In genomic region chr20:63692436-63693078, GRCh38 we compare ENCODE assay signal across 11 cellular contexts. TPM values are rescaled to one million over a fixed set of nuclear protein-coding genes. Genes with fewer than 3 reads are reported as not detected.
DNase-seq lines count a peak whose midpoint lies in the region; ATAC-seq and TF ChIP-seq lines count a peak whose summit lies in the region.
"Had no signal": no experiment of that assay in that cellular context is flagged by ENCODE, and none has a peak within 500 bp of the region (broad histone marks: within the 10 kb centered on the region; RNA-seq: fewer than 3 reads in every experiment).

No MANE protein-coding gene starts in this region.

- CTCF ChIA-PET in activated CD4-positive, alpha-beta T cell treated with anti-CD3 and anti-CD28 coated beads, Interleukin-2, amount 10 ng/mL, durations not matched to agents 7 days and 5 days (lab: Charles Lee), result interaction anchor here (0.8 kb wide), 1 partner anchor 16 kb away, joined by 3 read pairs; no protein-coding TSS in a partner anchor

- H3K27ac Mint-ChIP-seq in activated CD4-positive, alpha-beta T cell treated with anti-CD3 and anti-CD28 coated beads, Interleukin-2, amount 10 ng/mL, durations not matched to agents 7 days and 5 days, result peak overlapping the region; percentile 66
- no peak overlapping the region for H3K27ac Mint-ChIP-seq in activated T-helper 17 cell treated with anti-CD3 and anti-CD28 coated beads, Interleukin-2, amount 50 U/mL, for 72 hours

- POLR2A ChIA-PET in activated CD4-positive, alpha-beta T cell treated with anti-CD3 and anti-CD28 coated beads, Interleukin-2, amount 10 ng/mL, durations not matched to agents 7 days and 5 days (lab: Charles Lee), result no interaction called here

- H3K27me3 Mint-ChIP-seq in activated CD4-positive, alpha-beta T cell treated with anti-CD3 and anti-CD28 coated beads, Interleukin-2, amount 10 ng/mL, durations not matched to agents 7 days and 5 days, result no peaks in the 10 kb centered on the region
- H3K27me3 Mint-ChIP-seq in activated T-helper 17 cell treated with anti-CD3 and anti-CD28 coated beads, Interleukin-2, amount 50 U/mL, for 72 hours, result no peaks in the 10 kb centered on the region

- H3K4me1 ChIP-seq in transverse colon, result peaks cover 26 to 61% (median 55%) of the 10 kb centered on the region in 4 donors

- peak overlapping the region in 3 of 4 donors; percentile 9 to 24 (median 13) for H3K27ac ChIP-seq in transverse colon
- H3K27ac ChIP-seq: C4-2B had no signal

- no peak for ATAC-seq in activated T-helper 17 cell treated with anti-CD3 and anti-CD28 coated beads, Interleukin-2, amount 50 U/mL, for 72 hours (replicated peaks)

- intact Hi-C loops in transverse colon (cut with DNase I; ENCODE audit: low total_unique reads), result no loop called here

- no peak for TF ChIP-seq POLR2A in transverse colon (IDR thresholded peaks at IDR 0.05)

- H3K4me1 Mint-ChIP-seq in activated CD4-positive, alpha-beta T cell treated with anti-CD3 and anti-CD28 coated beads, Interleukin-2, amount 10 ng/mL, durations not matched to agents 7 days and 5 days, result peaks cover 5% of the 10 kb centered on the region
- H3K4me1 Mint-ChIP-seq in activated T-helper 17 cell treated with anti-CD3 and anti-CD28 coated beads, Interleukin-2, amount 50 U/mL, for 72 hours, result peaks cover 4% of the 10 kb centered on the region

- H3K27me3 ChIP-seq in transverse colon, result no peaks in the 10 kb centered on the region

- no peaks in the 10 kb centered on the region for H3K36me3 ChIP-seq in transverse colon

- no peak for TF ChIP-seq EP300 in transverse colon (IDR thresholded peaks at IDR 0.05; ENCODE audit: low read depth)

- H3K9me3 Mint-ChIP-seq in activated CD4-positive, alpha-beta T cell treated with anti-CD3 and anti-CD28 coated beads, Interleukin-2, amount 10 ng/mL, durations not matched to agents 7 days and 5 days, result no peaks in the 10 kb centered on the region
- no peaks in the 10 kb centered on the region for H3K9me3 Mint-ChIP-seq in activated T-helper 17 cell treated with anti-CD3 and anti-CD28 coated beads, Interleukin-2, amount 50 U/mL, for 72 hours

- DNase-seq in activated CD4-positive, alpha-beta T cell treated with anti-CD3 and anti-CD28 coated beads, Interleukin-2, amount 10 ng/mL, durations not matched to agents 7 days and 5 days, result no peak
- DNase-seq in activated CD4-positive, alpha-beta T cell treated with anti-CD3 and anti-CD28 coated beads, Interleukin-2, amount 50 U/mL, for 48 hours, result no peak
- peak; percentile 82 for DNase-seq in SW480 (ENCODE audit: low spot score)
- DNase-seq in hepatic stellate cell (ENCODE audit: low spot score), result peak; percentile 53
- no peak for DNase-seq in transverse colon
- no peak for DNase-seq in CD1c-positive myeloid dendritic cell (ENCODE audit: extremely low spot score)
- no peak for DNase-seq in kidney glomerular epithelial cell (lab: John Stamatoyannopoulos, UW)
- DNase-seq: activated effector memory CD4-positive, alpha-beta T cell treated with anti-CD3 and anti-CD28 coated beads, Interleukin-2, amount 50 U/mL, for 16 hours; effector CD4-positive, alpha-beta T cell had no signal

- in situ Hi-C loops in transverse colon (cut with MboI; ENCODE audit: low pct_ligation_motif_present in 1 of 4, low pct_unique_long_range_greater_than_20kb in 1 of 4, low sequenced_read_pairs in 3 of 4), result no loop called here

- TF ChIP-seq CTCF in transverse colon (IDR thresholded peaks at IDR 0.05), result no peak

- H3K4me3 Mint-ChIP-seq in activated CD4-positive, alpha-beta T cell treated with anti-CD3 and anti-CD28 coated beads, Interleukin-2, amount 10 ng/mL, durations not matched to agents 7 days and 5 days, result no peak overlapping the region
- H3K4me3 Mint-ChIP-seq in activated T-helper 17 cell treated with anti-CD3 and anti-CD28 coated beads, Interleukin-2, amount 50 U/mL, for 72 hours, result no peak overlapping the region

- H3K4me3 ChIP-seq in transverse colon, result no peak overlapping the region

- 62 to 63% methylated on average over 3 to 19 of the region's 20 CpGs for WGBS in transverse colon (ENCODE audit: low coverage in 1 of 2), 2 donors

- H3K9me3 ChIP-seq in transverse colon, result no peaks in the 10 kb centered on the region

- H3K36me3 Mint-ChIP-seq in activated CD4-positive, alpha-beta T cell treated with anti-CD3 and anti-CD28 coated beads, Interleukin-2, amount 10 ng/mL, durations not matched to agents 7 days and 5 days (ENCODE audit: low read depth), result peaks cover 15% of the 10 kb centered on the region
- H3K36me3 Mint-ChIP-seq in activated T-helper 17 cell treated with anti-CD3 and anti-CD28 coated beads, Interleukin-2, amount 50 U/mL, for 72 hours (ENCODE audit: low read depth), result peaks cover 16% of the 10 kb centered on the region

RNA-seq across cellular contexts. Expression of gene TNFRSF6B, which starts 3.9 kb away (rescaled TPM):
- total RNA-seq in activated CD4-positive, alpha-beta T cell treated with anti-CD3 and anti-CD28 coated beads, Interleukin-2, amount 10 ng/mL, durations not matched to agents 7 days and 5 days, result 1 to 10 TPM in 1 of 2 experiments, not detected in 1; 1.0 TPM
- total RNA-seq in transverse colon, result 10 to 100 TPM in 3 of 4 donors, 1 to 10 TPM in 1; 4.2 to 34.4 (median 13.6) TPM
- not detected for total RNA-seq in activated T-helper 17 cell treated with anti-CD3 and anti-CD28 coated beads, Interleukin-2, amount 50 U/mL, for 72 hours

RNA-seq across cellular contexts. Expression of gene ARFRP1, which starts 15.2 kb away (rescaled TPM):
- total RNA-seq in activated CD4-positive, alpha-beta T cell treated with anti-CD3 and anti-CD28 coated beads, Interleukin-2, amount 10 ng/mL, durations not matched to agents 7 days and 5 days, result 10 to 100 TPM; 52.7 to 64.5 TPM
- 10 to 100 TPM; 46.2 to 75.4 (median 56.2) TPM for total RNA-seq in transverse colon
- total RNA-seq in activated T-helper 17 cell treated with anti-CD3 and anti-CD28 coated beads, Interleukin-2, amount 50 U/mL, for 72 hours, result 10 to 100 TPM; 43.8 to 55.8 TPM

RNA-seq across cellular contexts. Expression of gene ZGPAT, which starts 15.3 kb away (rescaled TPM):
- 10 to 100 TPM; 37.3 to 43.3 TPM for total RNA-seq in activated CD4-positive, alpha-beta T cell treated with anti-CD3 and anti-CD28 coated beads, Interleukin-2, amount 10 ng/mL, durations not matched to agents 7 days and 5 days
- total RNA-seq in transverse colon, result 100 to 1,000 TPM in 2 of 4 donors, 10 to 100 TPM in 2; 29.1 to 346 (median 76.5) TPM
- 10 to 100 TPM; 18.3 to 24.7 TPM for total RNA-seq in activated T-helper 17 cell treated with anti-CD3 and anti-CD28 coated beads, Interleukin-2, amount 50 U/mL, for 72 hours

RNA-seq across cellular contexts. Expression of gene RTEL1, which starts 34.4 kb away (rescaled TPM):
- total RNA-seq in activated CD4-positive, alpha-beta T cell treated with anti-CD3 and anti-CD28 coated beads, Interleukin-2, amount 10 ng/mL, durations not matched to agents 7 days and 5 days, result 10 to 100 TPM; 53.3 to 58.9 TPM
- total RNA-seq in transverse colon, result 10 to 100 TPM; 18.8 to 84.9 (median 24.1) TPM
- 10 to 100 TPM; 41.8 to 51.8 TPM for total RNA-seq in activated T-helper 17 cell treated with anti-CD3 and anti-CD28 coated beads, Interleukin-2, amount 50 U/mL, for 72 hours

RNA-seq across cellular contexts. Expression of gene STMN3, which starts 39.3 kb away (rescaled TPM):
- total RNA-seq in activated CD4-positive, alpha-beta T cell treated with anti-CD3 and anti-CD28 coated beads, Interleukin-2, amount 10 ng/mL, durations not matched to agents 7 days and 5 days, result 10 to 100 TPM; 49.4 to 54.4 TPM
- 1 to 10 TPM in 3 of 4 donors, under 1 TPM in 1; 0.75 to 7.1 (median 4.4) TPM for total RNA-seq in transverse colon
- 10 to 100 TPM; 15.1 to 24.7 TPM for total RNA-seq in activated T-helper 17 cell treated with anti-CD3 and anti-CD28 coated beads, Interleukin-2, amount 50 U/mL, for 72 hours

Comparison
In these comparisons a context has a peak if more than half of its experiments do, and no peak if none do; other contexts are left out.
1. DNase-seq: peak in SW480 (single experiment) and hepatic stellate cell (single experiment); none in activated CD4-positive, alpha-beta T cell treated with anti-CD3 and anti-CD28 coated beads, Interleukin-2, amount 10 ng/mL, durations not matched to agents 7 days and 5 days (single experiment), activated CD4-positive, alpha-beta T cell treated with anti-CD3 and anti-CD28 coated beads, Interleukin-2, amount 50 U/mL, for 48 hours (0 of 2), transverse colon (single experiment), CD1c-positive myeloid dendritic cell (single experiment) and kidney glomerular epithelial cell (single experiment).